8 cellular contexts compared by ENCODE assay signal in the genomic region with DNA sequence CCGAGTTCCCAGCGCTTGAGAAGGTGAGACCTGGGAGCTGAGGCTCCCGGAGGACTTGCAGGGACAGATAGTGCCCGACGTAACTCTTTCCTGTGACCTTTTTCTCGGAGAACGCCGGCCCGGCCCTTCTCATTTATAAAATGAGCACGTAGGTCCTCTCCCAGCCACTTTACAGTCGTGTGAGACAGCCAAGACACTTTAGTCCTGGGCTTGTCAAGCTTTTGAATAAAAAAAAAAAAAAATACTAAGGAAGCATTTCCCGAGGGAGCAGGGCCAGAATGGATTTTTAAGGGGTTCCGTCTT. TPM values are rescaled to one million over a fixed set of nuclear protein-coding genes. Genes with fewer than 3 reads are reported as not detected.
DNase-seq lines count a peak whose midpoint lies in the region; TF ChIP-seq lines count a peak whose summit lies in the region.

No MANE protein-coding gene starts in this region.

- peak overlapping the region; percentile 93 for H3K27ac Mint-ChIP-seq in Calu3 (ENCODE audit: unreplicated experiment)

- H3K27ac ChIP-seq in PC-9 (no peak overlapping the region), parathyroid adenoma (peak overlapping the region; percentile 46)

- H3K36me3 Mint-ChIP-seq in Calu3 (ENCODE audit: insufficient read depth, unreplicated experiment): peaks cover 23% of the 10 kb centered on the region

- H3K9ac ChIP-seq in parathyroid adenoma: no peak overlapping the region

- peaks cover 39% of the 10 kb centered on the region for H3K79me2 ChIP-seq in PC-9 (ENCODE audit: low read depth)
- H3K79me2 ChIP-seq in parathyroid adenoma: peaks cover 38% of the 10 kb centered on the region

- POLR2A ChIA-PET in PC-9 (lab: Charles Lee; ENCODE audit: unreplicated experiment): interaction anchor here (0.5 to 1.1 kb wide), 8 partner anchors 10 to 288 kb away, joined by 3 to 21 read pairs (median 6); a partner anchor contains a TSS

- H3K9me3 ChIP-seq in PC-9 (ENCODE audit: insufficient read depth, low read depth) (no peaks in the 10 kb centered on the region), parathyroid adenoma (ENCODE audit: control insufficient read depth, low read length) (no peaks in the 10 kb centered on the region)

- BruUV-seq in Calu3 (replicated peaks; lab: Mats Ljungman, UMichigan): no TSS peak
- no TSS peak for BruUV-seq in PC-9 (replicated peaks; lab: Mats Ljungman, UMichigan)

- peak overlapping the region; percentile 69 for H3K4me3 ChIP-seq in PC-9
- peak overlapping the region; percentile 81 for H3K4me3 ChIP-seq in epithelial cell of proximal tubule (ENCODE audit: low read depth, low read length)
- peak overlapping the region; percentile 96 for H3K4me3 ChIP-seq in parathyroid adenoma (ENCODE audit: low read depth, low read length)

- H3K9me2 ChIP-seq in PC-9 (ENCODE audit: insufficient read depth): no peaks in the 10 kb centered on the region

- peaks cover 10% of the 10 kb centered on the region for H3K27me3 Mint-ChIP-seq in Calu3 (ENCODE audit: unreplicated experiment)

- intact Hi-C loops in Calu3 (cut with micrococcal nuclease; ENCODE audit: unreplicated experiment) (no loop called here), PC-9 (cut with micrococcal nuclease; ENCODE audit: unreplicated experiment) (loop anchor here (1.0 to 5.0 kb wide), 7 partner anchors 14 to 286 kb away; no protein-coding TSS in a partner anchor)

- no peak for DNase-seq in Calu3
- DNase-seq in PC-9: no peak
- no peak for DNase-seq in epithelial cell of proximal tubule (ENCODE audit: low read depth)
- DNase-seq in NCI-H82 treated with DMSO at 0.1 percent for 48 hours (lab: John Stamatoyannopoulos, UW; ENCODE audit: unreplicated experiment): no peak
- no peak for DNase-seq in GDM1 (lab: John Stamatoyannopoulos, UW)
- DNase-seq in NCI-H748 (lab: John Stamatoyannopoulos, UW; ENCODE audit: unreplicated experiment): no peak
- DNase-seq in NCI-H510A (lab: John Stamatoyannopoulos, UW): no peak

- H3K36me3 ChIP-seq in PC-9 (ENCODE audit: low read depth) (no peaks in the 10 kb centered on the region), parathyroid adenoma (ENCODE audit: control insufficient read depth, insufficient read depth, low read length) (no peaks in the 10 kb centered on the region)

- H3K27me3 ChIP-seq in PC-9 (ENCODE audit: insufficient read depth, low read depth) (no peaks in the 10 kb centered on the region), parathyroid adenoma (ENCODE audit: control insufficient read depth, insufficient read depth, low read length) (no peaks in the 10 kb centered on the region)

- no peaks in the 10 kb centered on the region for H4K20me1 ChIP-seq in PC-9 (ENCODE audit: insufficient read depth)

- H3K4me2 ChIP-seq in PC-9: peak overlapping the region; percentile 86
- peak overlapping the region; percentile 97 for H3K4me2 ChIP-seq in parathyroid adenoma (ENCODE audit: low read length)

- TF ChIP-seq CTCF in Calu3 (IDR thresholded peaks at IDR 0.05; ENCODE audit: unreplicated experiment) (no peak), PC-9 (conservative IDR thresholded peaks at IDR 0.05) (no peak), epithelial cell of proximal tubule (conservative IDR thresholded peaks at IDR 0.05; ENCODE audit: low read depth, low read length) (no peak), parathyroid adenoma (IDR thresholded peaks at IDR 0.05) (no peak)

- H2AFZ ChIP-seq in PC-9 (peak overlapping the region; percentile 87), parathyroid adenoma (peak overlapping the region; percentile 81)

- H3F3A ChIP-seq in PC-9 (ENCODE audit: insufficient read depth, low read depth): no peaks in the 10 kb centered on the region

- H3K4me1 ChIP-seq in PC-9 (replicated peaks; ENCODE audit: insufficient read depth): peaks cover 28% of the 10 kb centered on the region
- H3K4me1 ChIP-seq in parathyroid adenoma: peaks cover 10% of the 10 kb centered on the region

- peak overlapping the region; percentile 86 for H3K4me3 Mint-ChIP-seq in Calu3 (ENCODE audit: low read depth, unreplicated experiment)

- peaks cover 16% of the 10 kb centered on the region for H3K4me1 Mint-ChIP-seq in Calu3 (ENCODE audit: low read depth, unreplicated experiment)

- CTCF ChIA-PET in Calu3 (lab: Charles Lee) (interaction anchor here (0.9 to 1.2 kb wide), 3 partner anchors 14 to 82 kb away, joined by 4 to 7 read pairs (median 5); no protein-coding TSS in a partner anchor), PC-9 (lab: Charles Lee) (interaction anchor here (0.6 to 1.4 kb wide), 3 partner anchors 54 to 1390 kb away, joined by 3 to 7 read pairs (median 5); no protein-coding TSS in a partner anchor)

- H3K9me3 Mint-ChIP-seq in Calu3 (ENCODE audit: low read depth, unreplicated experiment): no peaks in the 10 kb centered on the region

RNA-seq across cellular contexts. Expression of a gene that starts 0.2 kb away (rescaled TPM):
- 2.0 and 2.8 TPM in 2 replicates for total RNA-seq in Calu3 (2022)
- 7.2 and 15.2 TPM in 2 replicates for total RNA-seq in PC-9 (2021)
- 0.06 and 0.72 TPM in 2 replicates for total RNA-seq in epithelial cell of proximal tubule

RNA-seq across cellular contexts. Expression of a gene that starts 0.7 kb away (rescaled TPM):
- total RNA-seq in Calu3 (2022) (20.1 and 23.1 TPM in 2 replicates), PC-9 (2021) (68.5 and 71.8 TPM in 2 replicates), epithelial cell of proximal tubule (13.2 and 19.4 TPM in 2 replicates)
